Comparison of ENCODE assay signal across 2 cellular contexts in the genomic region with DNA sequence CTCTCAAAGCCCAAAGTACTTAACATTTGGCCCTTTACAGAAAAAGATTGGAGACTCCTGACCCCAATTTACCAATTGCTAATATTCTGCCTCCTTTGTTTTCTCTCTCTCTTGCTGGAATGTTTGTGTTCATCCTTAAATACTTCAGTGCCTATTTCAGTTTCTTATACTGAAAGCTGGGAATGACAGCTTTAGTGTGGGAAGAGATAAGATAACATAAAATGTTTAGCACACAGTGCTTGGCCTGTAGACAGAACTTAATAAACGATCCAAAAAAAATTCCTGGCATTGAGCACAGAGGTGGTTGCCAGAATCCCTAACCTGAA.
TF ChIP-seq lines count a peak whose summit lies in the region.

No MANE protein-coding gene starts in this region.

TF ChIP-seq in liver, 16 proteins besides CTCF, POLR2A, EP300 and RAD21:
- no peak for TF ChIP-seq TAF1 (conservative IDR thresholded peaks at IDR 0.05)
- peak; percentile 42 for TF ChIP-seq NR2F2 (IDR thresholded peaks at IDR 0.05)
- TF ChIP-seq, protein P1, sequence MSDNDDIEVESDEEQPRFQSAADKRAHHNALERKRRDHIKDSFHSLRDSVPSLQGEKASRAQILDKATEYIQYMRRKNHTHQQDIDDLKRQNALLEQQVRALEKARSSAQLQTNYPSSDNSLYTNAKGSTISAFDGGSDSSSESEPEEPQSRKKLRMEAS (IDR thresholded peaks at IDR 0.05), result no peak
- TF ChIP-seq, protein P2, sequence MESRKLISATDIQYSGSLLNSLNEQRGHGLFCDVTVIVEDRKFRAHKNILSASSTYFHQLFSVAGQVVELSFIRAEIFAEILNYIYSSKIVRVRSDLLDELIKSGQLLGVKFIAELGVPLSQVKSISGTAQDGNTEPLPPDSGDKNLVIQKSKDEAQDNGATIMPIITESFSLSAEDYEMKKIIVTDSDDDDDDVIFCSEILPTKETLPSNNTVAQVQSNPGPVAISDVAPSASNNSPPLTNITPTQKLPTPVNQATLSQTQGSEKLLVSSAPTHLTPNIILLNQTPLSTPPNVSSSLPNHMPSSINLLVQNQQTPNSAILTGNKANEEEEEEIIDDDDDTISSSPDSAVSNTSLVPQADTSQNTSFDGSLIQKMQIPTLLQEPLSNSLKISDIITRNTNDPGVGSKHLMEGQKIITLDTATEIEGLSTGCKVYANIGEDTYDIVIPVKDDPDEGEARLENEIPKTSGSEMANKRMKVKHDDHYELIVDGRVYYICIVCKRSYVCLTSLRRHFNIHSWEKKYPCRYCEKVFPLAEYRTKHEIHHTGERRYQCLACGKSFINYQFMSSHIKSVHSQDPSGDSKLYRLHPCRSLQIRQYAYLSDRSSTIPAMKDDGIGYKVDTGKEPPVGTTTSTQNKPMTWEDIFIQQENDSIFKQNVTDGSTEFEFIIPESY (IDR thresholded peaks at IDR 0.05), result no peak
- TF ChIP-seq RXRA (IDR thresholded peaks at IDR 0.05), result peak in 1 of 2 donors; percentile 32
- TF ChIP-seq SP1 (IDR thresholded peaks at IDR 0.05), result no peak
- no peak for TF ChIP-seq JUND (IDR thresholded peaks at IDR 0.05)

TF ChIP-seq in HepG2, 621 proteins besides CTCF, POLR2A, EP300 and RAD21:
- TF ChIP-seq MATR3 (CRISPR knock-in tag; IDR thresholded peaks at IDR 0.05), result no peak
- TF ChIP-seq, protein P3, sequence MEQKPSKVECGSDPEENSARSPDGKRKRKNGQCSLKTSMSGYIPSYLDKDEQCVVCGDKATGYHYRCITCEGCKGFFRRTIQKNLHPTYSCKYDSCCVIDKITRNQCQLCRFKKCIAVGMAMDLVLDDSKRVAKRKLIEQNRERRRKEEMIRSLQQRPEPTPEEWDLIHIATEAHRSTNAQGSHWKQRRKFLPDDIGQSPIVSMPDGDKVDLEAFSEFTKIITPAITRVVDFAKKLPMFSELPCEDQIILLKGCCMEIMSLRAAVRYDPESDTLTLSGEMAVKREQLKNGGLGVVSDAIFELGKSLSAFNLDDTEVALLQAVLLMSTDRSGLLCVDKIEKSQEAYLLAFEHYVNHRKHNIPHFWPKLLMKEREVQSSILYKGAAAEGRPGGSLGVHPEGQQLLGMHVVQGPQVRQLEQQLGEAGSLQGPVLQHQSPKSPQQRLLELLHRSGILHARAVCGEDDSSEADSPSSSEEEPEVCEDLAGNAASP (CRISPR knock-in tag; IDR thresholded peaks at IDR 0.05; ENCODE audit: borderline replicate concordance), result no peak
- TF ChIP-seq, protein P4, sequence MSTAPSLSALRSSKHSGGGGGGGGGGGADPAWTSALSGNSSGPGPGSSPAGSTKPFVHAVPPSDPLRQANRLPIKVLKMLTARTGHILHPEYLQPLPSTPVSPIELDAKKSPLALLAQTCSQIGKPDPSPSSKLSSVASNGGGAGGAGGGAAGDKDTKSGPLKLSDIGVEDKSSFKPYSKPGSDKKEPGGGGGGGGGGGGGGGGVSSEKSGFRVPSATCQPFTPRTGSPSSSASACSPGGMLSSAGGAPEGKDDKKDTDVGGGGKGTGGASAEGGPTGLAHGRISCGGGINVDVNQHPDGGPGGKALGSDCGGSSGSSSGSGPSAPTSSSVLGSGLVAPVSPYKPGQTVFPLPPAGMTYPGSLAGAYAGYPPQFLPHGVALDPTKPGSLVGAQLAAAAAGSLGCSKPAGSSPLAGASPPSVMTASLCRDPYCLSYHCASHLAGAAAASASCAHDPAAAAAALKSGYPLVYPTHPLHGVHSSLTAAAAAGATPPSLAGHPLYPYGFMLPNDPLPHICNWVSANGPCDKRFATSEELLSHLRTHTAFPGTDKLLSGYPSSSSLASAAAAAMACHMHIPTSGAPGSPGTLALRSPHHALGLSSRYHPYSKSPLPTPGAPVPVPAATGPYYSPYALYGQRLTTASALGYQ (CRISPR knock-in tag; IDR thresholded peaks at IDR 0.05), result no peak
